17 cellular contexts compared by ENCODE assay signal in genomic region chr10:89063465-89063864, GRCh38.
A peak's percentile ranks its signal among the peaks of the same experiment; 100 is the strongest.
DNase-seq lines count a peak whose midpoint lies in the region; ATAC-seq, FAIRE-seq and TF ChIP-seq lines count a peak whose summit lies in the region.
"Had no signal": no experiment of that assay in that cellular context is flagged by ENCODE, and none has a peak within 500 bp of the region (broad histone marks: within the 10 kb centered on the region; RNA-seq: fewer than 3 reads in every experiment).

No MANE protein-coding gene starts in this region.

- DNase-seq in Right ventricle myocardium inferior (ENCODE audit: missing footprints), result no peak
- DNase-seq in right atrium auricular region (ENCODE audit: low spot score), result no peak
- DNase-seq in left ventricle myocardium superior, result no peak
- no peak for DNase-seq in left cardiac atrium
- peak in 1 of 4 experiments; percentile 5 for DNase-seq in K562 (ENCODE audit: extremely low read depth in 1 of 4, low spot score in 3 of 4)
- no peak for DNase-seq in kidney
- DNase-seq: Calu3; CD4-positive, alpha-beta memory T cell; COR-L47; DMS53; DMS79 treated with DMSO at 0.1 percent for 48 hours; GF-D8; H9 had no signal

- H3K27me3 ChIP-seq in right atrium auricular region, result no peaks in the 10 kb centered on the region
- no peaks in the 10 kb centered on the region for H3K27me3 ChIP-seq in K562 (ENCODE audit: control insufficient read depth in 2 of 2, insufficient read depth in 2 of 2, low read length in 2 of 2)

- H3K9me1 ChIP-seq in K562 (ENCODE audit: control insufficient read depth, insufficient read depth, low read length), result no peaks in the 10 kb centered on the region

- BruUV-seq in K562 (replicated peaks; lab: Mats Ljungman, UMichigan), result no TSS peak

- H2AFZ ChIP-seq in K562 (ENCODE audit: low read depth, low read length), result no peak overlapping the region
- H2AFZ ChIP-seq: GM23338 had no signal

- no peaks in the 10 kb centered on the region for H3K79me2 ChIP-seq in K562 (ENCODE audit: control insufficient read depth, insufficient read depth, low read length)

- no peak overlapping the region for H3K4me3 ChIP-seq in right atrium auricular region
- H3K4me3 ChIP-seq in K562, result no peak overlapping the region
- no peak overlapping the region for H3K4me3 ChIP-seq in kidney (ENCODE audit: low read length in 2 of 2)
- H3K4me3 ChIP-seq: GM23338 had no signal

- TF ChIP-seq CTCF in right atrium auricular region (IDR thresholded peaks at IDR 0.05) (no peak), K562 (IDR thresholded peaks at IDR 0.05 in 2 of 3, conservative IDR thresholded peaks at IDR 0.05 in 1 of 3; ENCODE audit: insufficient read depth in 2 of 3, low read depth in 1 of 3, low read length in 3 of 3) (no peak), kidney (IDR thresholded peaks at IDR 0.05; ENCODE audit: borderline replicate concordance, extremely low read depth, insufficient read depth) (no peak)

- TF ChIP-seq POLR2A in K562 (conservative IDR thresholded peaks at IDR 0.05), result no peak

- H3K4me1 ChIP-seq in right atrium auricular region, result peaks cover 0 to 8% of the 10 kb centered on the region in 2 donors
- no peaks in the 10 kb centered on the region for H3K4me1 ChIP-seq in K562 (replicated peaks in 1 of 2; ENCODE audit: control insufficient read depth in 2 of 2, insufficient read depth in 2 of 2, low read length in 2 of 2)
- H3K4me1 ChIP-seq in kidney (ENCODE audit: control insufficient read depth in 1 of 2, insufficient read depth in 1 of 2, low read depth in 1 of 2, low read length in 2 of 2), result no peaks in the 10 kb centered on the region

- TF ChIP-seq EP300 in K562 (IDR thresholded peaks at IDR 0.05; ENCODE audit: low read length), result no peak

- intact Hi-C loops in Right ventricle myocardium inferior (cut with DNase I) (no loop called here), left ventricle myocardium superior (cut with micrococcal nuclease) (no loop called here), left cardiac atrium (cut with DNase I) (no loop called here), K562 (cut with micrococcal nuclease) (no loop called here), kidney (cut with DNase I) (no loop called here)

- POLR2A ChIA-PET in K562 (lab: Yijun Ruan, JAX), result no interaction called here

- no peak for FAIRE-seq in K562 (lab: Jason Lieb, UNC)
- no peak for FAIRE-seq in kidney (lab: Jason Lieb, UNC)
- FAIRE-seq: GM12891, GM18507 had no signal

- H3K4me2 ChIP-seq in K562 (ENCODE audit: insufficient read depth, low read length), result no peak overlapping the region
- H3K4me2 ChIP-seq: GM23338 had no signal

- H4K20me1 ChIP-seq in K562 (replicated peaks; ENCODE audit: control insufficient read depth, insufficient read depth, low read length), result no peaks in the 10 kb centered on the region

- in situ Hi-C loops in K562 (cut with MboI), result no loop called here

- WGBS in K562 (ENCODE audit: insufficient coverage, low coverage, missing lambda C conversion rate), result 0% methylated on average over 2 of the region's 2 CpGs

- H3K9ac ChIP-seq in K562 (ENCODE audit: insufficient read depth in 1 of 2, low read depth in 2 of 2, low read length in 2 of 2), result no peak overlapping the region
- H3K9ac ChIP-seq in kidney (ENCODE audit: low read length in 2 of 2), result no peak overlapping the region

- CTCF ChIA-PET in K562 (lab: Yijun Ruan, JAX; ENCODE audit: low intra/inter-chr PET ratio), result no interaction called here

- TF ChIP-seq RAD21 in K562 (CRISPR knock-in tag; conservative IDR thresholded peaks at IDR 0.05 in 1 of 2, IDR thresholded peaks at IDR 0.05 in 1 of 2), result no peak

- ATAC-seq in Right ventricle myocardium inferior (peak; percentile 54), left ventricle myocardium superior (peak; percentile 68), left cardiac atrium (no peak), K562 (peak; percentile 61; the same call in 2 of the 3 replicates)
- ATAC-seq: GM23338, HCT116 had no signal

- H3K27ac ChIP-seq in right atrium auricular region (no peak overlapping the region), K562 (ENCODE audit: extremely low read depth, low read depth, low read length) (no peak overlapping the region; the same call in 2 of the 3 replicates), kidney (ENCODE audit: low read depth in 2 of 2, low read length in 2 of 2) (no peak overlapping the region)

- H3K36me3 ChIP-seq in right atrium auricular region (no peaks in the 10 kb centered on the region), K562 (ENCODE audit: control insufficient read depth, insufficient read depth, low read length) (no peaks in the 10 kb centered on the region), kidney (ENCODE audit: control insufficient read depth in 1 of 2, insufficient read depth in 2 of 2, low read length in 2 of 2) (no peaks in the 10 kb centered on the region)

- H3K9me3 ChIP-seq in right atrium auricular region (no peaks in the 10 kb centered on the region), K562 (replicated peaks; ENCODE audit: control insufficient read depth, insufficient read depth, low read depth, low read length) (no peaks in the 10 kb centered on the region), kidney (ENCODE audit: control insufficient read depth in 1 of 2, low read length in 2 of 2) (no peaks in the 10 kb centered on the region)

TF ChIP-seq in K562, 482 proteins besides CTCF, POLR2A, EP300 and RAD21:
- peak; percentile 46; the same call in 1 of the 2 replicates for TF ChIP-seq TEAD4 (IDR thresholded peaks at IDR 0.05; ENCODE audit: low read length)
- TF ChIP-seq TEAD4 (CRISPR knock-in tag; IDR thresholded peaks at IDR 0.05; ENCODE audit: borderline replicate concordance), result no peak
- TF ChIP-seq ZNF384 (IDR thresholded peaks at IDR 0.05; ENCODE audit: low read depth, low read length), result no peak

Comparison
In these comparisons a context has a peak if more than half of its experiments do, and no peak if none do; other contexts are left out.
1. ATAC-seq: peak in Right ventricle myocardium inferior (single experiment), left ventricle myocardium superior (single experiment) and K562 (single experiment); none in left cardiac atrium (0 of 2).